In the genomic region with DNA sequence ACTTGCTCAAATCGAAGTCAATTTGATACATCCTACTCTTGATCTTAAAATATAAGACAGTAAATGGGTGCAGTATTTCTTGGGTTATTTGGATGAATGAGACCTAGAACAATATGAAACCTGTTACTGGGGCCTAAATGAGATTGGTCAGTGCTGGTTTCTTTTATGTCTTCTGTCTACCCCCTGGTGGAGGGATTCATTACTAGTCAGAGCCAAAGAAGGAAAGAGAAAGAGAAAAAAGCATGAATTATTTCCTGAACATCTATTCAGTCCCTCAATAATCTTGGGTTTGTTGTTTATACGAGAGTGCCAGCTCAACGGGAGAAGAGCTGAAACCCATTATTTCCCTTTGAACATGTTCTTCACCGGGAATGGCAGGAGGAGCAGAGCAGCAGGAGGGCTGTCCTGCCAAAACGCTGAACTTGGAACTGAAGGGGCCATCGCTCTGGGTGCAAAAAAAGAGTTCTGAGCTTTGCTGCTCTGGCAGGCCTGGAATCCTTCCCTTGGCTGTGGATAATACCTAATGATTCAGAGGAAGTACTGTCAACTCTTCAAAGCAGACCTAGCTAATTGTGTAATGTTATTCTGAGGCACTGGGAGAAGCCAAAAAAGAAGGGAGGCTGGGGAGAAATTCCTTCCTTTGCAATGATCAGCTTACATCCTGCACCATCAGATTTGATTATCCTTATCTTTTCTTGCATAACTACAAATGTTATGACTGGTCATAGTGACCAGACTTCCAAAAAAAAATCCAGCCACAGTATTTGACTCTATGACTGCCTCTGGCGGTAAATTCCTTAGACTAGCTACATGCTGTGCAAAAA, we compare ENCODE assay signal across 8 cellular contexts.
DNase-seq lines count a peak whose midpoint lies in the region; ATAC-seq and TF ChIP-seq lines count a peak whose summit lies in the region.

No MANE protein-coding gene starts in this region.

- H3K4me3 ChIP-seq in skeletal muscle cell (ENCODE audit: low read depth, low read length), result no peak overlapping the region

- H3K9me3 Mint-ChIP-seq in CD14-positive monocyte, result peaks cover 0 to 4% (median 2%) of the 10 kb centered on the region in 7 donors

- ATAC-seq in GM19397 (IDR thresholded peaks at IDR 0.05; ENCODE audit: unreplicated experiment) (peak; percentile 83), HG03521 (IDR thresholded peaks at IDR 0.05; ENCODE audit: unreplicated experiment) (peak; percentile 74)

- DNase-seq in CD14-positive monocyte (ENCODE audit: low spot score), result no peak
- DNase-seq in SKM-1 (lab: John Stamatoyannopoulos, UW; ENCODE audit: unreplicated experiment), result peak; percentile 8
- DNase-seq in glomerular endothelial cell (ENCODE audit: extremely low read depth, low read depth, low spot score), result peak; percentile 75
- DNase-seq in skeletal muscle cell (ENCODE audit: low read depth), result peak; percentile 41
- DNase-seq in activated gamma-delta T cell treated with Interleukin-2 at 50 U/mL for 16 hours, result no peak
- no peak for DNase-seq in retina

- H3K27ac Mint-ChIP-seq in CD14-positive monocyte, result no peak overlapping the region

- H3K36me3 Mint-ChIP-seq in CD14-positive monocyte, result no peaks in the 10 kb centered on the region

- TF ChIP-seq CTCF in CD14-positive monocyte (IDR thresholded peaks at IDR 0.05), result peak; percentile 22

- intact Hi-C loops in CD14-positive monocyte (cut with micrococcal nuclease), result no loop called here

- peaks cover 4% of the 10 kb centered on the region for H3K4me1 Mint-ChIP-seq in CD14-positive monocyte

- peaks cover 0 to 3% (median 0%) of the 10 kb centered on the region in 3 donors for H3K27me3 Mint-ChIP-seq in CD14-positive monocyte (ENCODE audit: low read depth in 3 of 3)

- H3K4me3 Mint-ChIP-seq in CD14-positive monocyte, result no peak overlapping the region

Comparison
In these comparisons a context has a peak if more than half of its experiments do, and no peak if none do; other contexts are left out.
1. DNase-seq: peak in SKM-1 (single experiment), glomerular endothelial cell (single experiment) and skeletal muscle cell (single experiment); none in CD14-positive monocyte (single experiment), activated gamma-delta T cell treated with Interleukin-2 at 50 U/mL for 16 hours (single experiment) and retina (single experiment).